Comparison of ENCODE assay signal across 1 cellular context in the genomic region with DNA sequence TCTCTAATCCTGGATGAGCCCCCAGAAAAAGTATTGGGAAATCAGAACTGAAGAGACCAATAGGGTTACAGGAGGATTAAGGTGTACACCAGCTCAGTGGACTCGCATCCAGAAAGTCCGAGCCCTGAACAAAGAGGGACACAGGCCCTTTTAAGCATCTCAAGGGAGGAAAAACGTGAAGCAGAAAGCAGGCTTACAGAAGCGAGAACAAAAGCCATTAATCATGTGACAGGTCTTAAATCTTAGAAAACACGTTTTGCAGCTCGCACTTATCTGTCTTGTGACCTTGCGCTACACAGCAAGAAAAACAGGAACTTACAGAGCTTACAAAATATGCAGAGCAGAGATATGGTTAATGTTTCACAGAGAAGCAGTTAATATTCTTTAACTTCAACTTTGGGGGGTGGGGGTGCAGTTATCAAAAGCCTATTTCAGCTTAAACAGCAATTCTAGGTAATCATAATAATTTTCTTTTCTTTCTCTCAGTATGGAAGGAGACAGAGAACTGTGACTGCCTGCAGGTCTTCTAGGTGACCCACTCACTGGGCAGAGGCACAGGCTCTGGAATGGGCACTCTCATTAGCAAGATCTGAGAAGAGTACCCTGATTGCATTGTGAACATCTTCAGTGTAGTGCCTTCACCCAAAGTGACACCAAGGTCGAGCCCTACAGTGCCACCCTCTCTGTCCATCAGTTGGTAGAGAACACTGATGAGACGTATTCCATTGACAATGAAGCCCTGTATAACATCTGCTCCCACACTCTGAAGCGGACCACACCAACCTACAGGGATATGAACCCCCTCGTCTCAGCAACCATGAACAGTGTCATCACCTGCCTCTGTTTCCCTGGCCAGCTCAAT.
TF ChIP-seq lines count a peak whose summit lies in the region.

No MANE protein-coding gene starts in this region.

TF ChIP-seq in K562, 482 proteins besides CTCF, POLR2A, EP300 and RAD21 (continued from another document and continues in another):
- TF ChIP-seq ATF6 (CRISPR knock-in tag; IDR thresholded peaks at IDR 0.05): no peak
- TF ChIP-seq ERF (CRISPR knock-in tag; IDR thresholded peaks at IDR 0.05): no peak
- no peak for TF ChIP-seq NR2C2 (CRISPR knock-in tag; IDR thresholded peaks at IDR 0.05)
- peak; percentile 63; the same call in 1 of the 2 replicates for TF ChIP-seq NR2C2 (tag; IDR thresholded peaks at IDR 0.05)
- TF ChIP-seq SMARCA5 (IDR thresholded peaks at IDR 0.05): no peak
- peak; percentile 81 for TF ChIP-seq SMARCC2 (IDR thresholded peaks at IDR 0.05; ENCODE audit: low read depth)
- peak; percentile 65; the same call in 1 of the 2 replicates for TF ChIP-seq BCOR (IDR thresholded peaks at IDR 0.05)
- no peak for TF ChIP-seq PREB (CRISPR knock-in tag; IDR thresholded peaks at IDR 0.05)
- TF ChIP-seq ZFP36 (IDR thresholded peaks at IDR 0.05; ENCODE audit: low read depth, low read length, partially characterized antibody): no peak
- TF ChIP-seq ZNF133 (CRISPR knock-in tag; IDR thresholded peaks at IDR 0.05): no peak
- TF ChIP-seq ZNF583 (CRISPR knock-in tag; IDR thresholded peaks at IDR 0.05): peak; percentile 70
- peak; percentile 64 for TF ChIP-seq JUND (IDR thresholded peaks at IDR 0.05; ENCODE audit: borderline replicate concordance, low read depth, low read length)
- TF ChIP-seq JUND (tag; IDR thresholded peaks at IDR 0.05; ENCODE audit: borderline replicate concordance, low read depth, low read length): peak; percentile 65; the same call in 2 of the 3 replicates
- no peak for TF ChIP-seq CHCHD3 (CRISPR knock-in tag; IDR thresholded peaks at IDR 0.05)
- TF ChIP-seq, protein P1, sequence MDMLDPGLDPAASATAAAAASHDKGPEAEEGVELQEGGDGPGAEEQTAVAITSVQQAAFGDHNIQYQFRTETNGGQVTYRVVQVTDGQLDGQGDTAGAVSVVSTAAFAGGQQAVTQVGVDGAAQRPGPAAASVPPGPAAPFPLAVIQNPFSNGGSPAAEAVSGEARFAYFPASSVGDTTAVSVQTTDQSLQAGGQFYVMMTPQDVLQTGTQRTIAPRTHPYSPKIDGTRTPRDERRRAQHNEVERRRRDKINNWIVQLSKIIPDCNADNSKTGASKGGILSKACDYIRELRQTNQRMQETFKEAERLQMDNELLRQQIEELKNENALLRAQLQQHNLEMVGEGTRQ (CRISPR knock-in tag; IDR thresholded peaks at IDR 0.05): no peak
- no peak for TF ChIP-seq ZNF431 (CRISPR knock-in tag; IDR thresholded peaks at IDR 0.05)
- peak; percentile 80 for TF ChIP-seq ZKSCAN8 (CRISPR knock-in tag; IDR thresholded peaks at IDR 0.05)
- 0 out of 2 replicates have a peak, but pooled peaks have one; percentile 47 for TF ChIP-seq EP400 (IDR thresholded peaks at IDR 0.05)
- TF ChIP-seq SRSF1 (IDR thresholded peaks at IDR 0.05; ENCODE audit: low read depth, low read length): no peak
- TF ChIP-seq HNRNPK (IDR thresholded peaks at IDR 0.05; ENCODE audit: low read depth, low read length, poor library complexity, severe bottlenecking): no peak
- TF ChIP-seq ZBTB33 (CRISPR knock-in tag; IDR thresholded peaks at IDR 0.05): no peak
- peak; percentile 55; the same call in 1 of the 2 replicates for TF ChIP-seq POLR2AphosphoS5 (IDR thresholded peaks at IDR 0.05; ENCODE audit: control insufficient read depth, insufficient read depth, low read depth, low read length)
- TF ChIP-seq PTBP1 (IDR thresholded peaks at IDR 0.05; ENCODE audit: low read depth, low read length): no peak
- 0 out of 2 replicates have a peak, but pooled peaks have one; percentile 49 for TF ChIP-seq JUN (IDR thresholded peaks at IDR 0.05; ENCODE audit: borderline replicate concordance, low read depth, low read length)
- TF ChIP-seq JUN (CRISPR knock-in tag; IDR thresholded peaks at IDR 0.05; ENCODE audit: borderline replicate concordance): no peak
- peak; percentile 98 for TF ChIP-seq TAL1 (IDR thresholded peaks at IDR 0.05)
- TF ChIP-seq THRAP3 (IDR thresholded peaks at IDR 0.05; ENCODE audit: borderline replicate concordance): no peak
- TF ChIP-seq ILK (tag; IDR thresholded peaks at IDR 0.05; ENCODE audit: borderline replicate concordance, low read depth): no peak
- TF ChIP-seq DDX20 (tag; IDR thresholded peaks at IDR 0.05; ENCODE audit: low read depth): peak; percentile 61; the same call in 1 of the 2 replicates
- peak; percentile 90; the same call in 1 of the 2 replicates for TF ChIP-seq ARID3A (IDR thresholded peaks at IDR 0.05; ENCODE audit: borderline replicate concordance, low read depth, low read length)
- peak; percentile 95 for TF ChIP-seq ZNF79 (CRISPR knock-in tag; IDR thresholded peaks at IDR 0.05; ENCODE audit: low read depth)
- TF ChIP-seq, protein P2, sequence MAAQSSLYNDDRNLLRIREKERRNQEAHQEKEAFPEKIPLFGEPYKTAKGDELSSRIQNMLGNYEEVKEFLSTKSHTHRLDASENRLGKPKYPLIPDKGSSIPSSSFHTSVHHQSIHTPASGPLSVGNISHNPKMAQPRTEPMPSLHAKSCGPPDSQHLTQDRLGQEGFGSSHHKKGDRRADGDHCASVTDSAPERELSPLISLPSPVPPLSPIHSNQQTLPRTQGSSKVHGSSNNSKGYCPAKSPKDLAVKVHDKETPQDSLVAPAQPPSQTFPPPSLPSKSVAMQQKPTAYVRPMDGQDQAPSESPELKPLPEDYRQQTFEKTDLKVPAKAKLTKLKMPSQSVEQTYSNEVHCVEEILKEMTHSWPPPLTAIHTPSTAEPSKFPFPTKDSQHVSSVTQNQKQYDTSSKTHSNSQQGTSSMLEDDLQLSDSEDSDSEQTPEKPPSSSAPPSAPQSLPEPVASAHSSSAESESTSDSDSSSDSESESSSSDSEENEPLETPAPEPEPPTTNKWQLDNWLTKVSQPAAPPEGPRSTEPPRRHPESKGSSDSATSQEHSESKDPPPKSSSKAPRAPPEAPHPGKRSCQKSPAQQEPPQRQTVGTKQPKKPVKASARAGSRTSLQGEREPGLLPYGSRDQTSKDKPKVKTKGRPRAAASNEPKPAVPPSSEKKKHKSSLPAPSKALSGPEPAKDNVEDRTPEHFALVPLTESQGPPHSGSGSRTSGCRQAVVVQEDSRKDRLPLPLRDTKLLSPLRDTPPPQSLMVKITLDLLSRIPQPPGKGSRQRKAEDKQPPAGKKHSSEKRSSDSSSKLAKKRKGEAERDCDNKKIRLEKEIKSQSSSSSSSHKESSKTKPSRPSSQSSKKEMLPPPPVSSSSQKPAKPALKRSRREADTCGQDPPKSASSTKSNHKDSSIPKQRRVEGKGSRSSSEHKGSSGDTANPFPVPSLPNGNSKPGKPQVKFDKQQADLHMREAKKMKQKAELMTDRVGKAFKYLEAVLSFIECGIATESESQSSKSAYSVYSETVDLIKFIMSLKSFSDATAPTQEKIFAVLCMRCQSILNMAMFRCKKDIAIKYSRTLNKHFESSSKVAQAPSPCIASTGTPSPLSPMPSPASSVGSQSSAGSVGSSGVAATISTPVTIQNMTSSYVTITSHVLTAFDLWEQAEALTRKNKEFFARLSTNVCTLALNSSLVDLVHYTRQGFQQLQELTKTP (IDR thresholded peaks at IDR 0.05; ENCODE audit: low read depth in 1 of 2, partially characterized antibody in 2 of 2): peak; percentile 50 to 91
- TF ChIP-seq SNAPC5 (CRISPR knock-in tag; IDR thresholded peaks at IDR 0.05): no peak
- TF ChIP-seq TBL1XR1 (IDR thresholded peaks at IDR 0.05; ENCODE audit: low read length in 2 of 2): peak in 1 of 2 experiments; percentile 82; a peak in 2 of 4 replicates
- TF ChIP-seq MTA2 (IDR thresholded peaks at IDR 0.05; ENCODE audit: low read depth): peak; percentile 97
- TF ChIP-seq ZSCAN29 (IDR thresholded peaks at IDR 0.05): no peak
- TF ChIP-seq RBM15 (IDR thresholded peaks at IDR 0.05; ENCODE audit: insufficient read depth, low read length): no peak
- no peak for TF ChIP-seq NFATC3 (IDR thresholded peaks at IDR 0.05)
- no peak for TF ChIP-seq E2F3 (CRISPR knock-in tag; IDR thresholded peaks at IDR 0.05)
- no peak for TF ChIP-seq GABPB2 (CRISPR knock-in tag; conservative IDR thresholded peaks at IDR 0.05)
- TF ChIP-seq THRB (CRISPR knock-in tag; conservative IDR thresholded peaks at IDR 0.05): 0 out of 2 replicates have a peak, but pooled peaks have one; percentile 4
- no peak for TF ChIP-seq NFRKB (IDR thresholded peaks at IDR 0.05; ENCODE audit: low read depth)
- no peak for TF ChIP-seq ZC3H11A (IDR thresholded peaks at IDR 0.05; ENCODE audit: low read depth, low read length)
- TF ChIP-seq SAFB2 (IDR thresholded peaks at IDR 0.05; ENCODE audit: borderline replicate concordance, low read depth, low read length, severe bottlenecking): no peak
- TF ChIP-seq GABPA (tag; conservative IDR thresholded peaks at IDR 0.05; ENCODE audit: low read depth): peak; percentile 45
- TF ChIP-seq DNMT1 (IDR thresholded peaks at IDR 0.05): no peak
- peak; percentile 97 for TF ChIP-seq PKNOX1 (IDR thresholded peaks at IDR 0.05)
- no peak for TF ChIP-seq KDM4B (IDR thresholded peaks at IDR 0.05; ENCODE audit: borderline replicate concordance in 2 of 2, low read depth in 1 of 2)
- no peak for TF ChIP-seq ELK3 (CRISPR knock-in tag; IDR thresholded peaks at IDR 0.05)
- TF ChIP-seq PTTG1 (tag; IDR thresholded peaks at IDR 0.05; ENCODE audit: low read depth): no peak
